In genomic region chr2:216698895-216699294, GRCh38 we compare ENCODE assay signal across 9 cellular contexts. TPM values are rescaled to one million over a fixed set of nuclear protein-coding genes. Genes with fewer than 3 reads are reported as not detected.
DNase-seq lines count a peak whose midpoint lies in the region; ATAC-seq and TF ChIP-seq lines count a peak whose summit lies in the region.
"Had no signal": no experiment of that assay in that cellular context is flagged by ENCODE, and none has a peak within 500 bp of the region (broad histone marks: within the 10 kb centered on the region; RNA-seq: fewer than 3 reads in every experiment).

No MANE protein-coding gene starts in this region.

- peak; percentile 69 for DNase-seq in GM10266 (ENCODE audit: extremely low spot score)
- peak; percentile 31 to 79 for DNase-seq in NCI-H524 (lab: John Stamatoyannopoulos, UW)
- DNase-seq in astrocyte of the cerebellum (ENCODE audit: low read depth): no peak
- peak; percentile 81 for DNase-seq in iris pigment epithelial cell (ENCODE audit: low read depth)
- no peak for DNase-seq in stomach

- H3K36me3 ChIP-seq in stomach: no peaks in the 10 kb centered on the region

- intact Hi-C loops in stomach (cut with DNase I; ENCODE audit: low total_unique reads): loop anchor here (5.0 kb wide), 1 partner anchor 468 kb away; no protein-coding TSS in a partner anchor

- no peak for TF ChIP-seq POLR2A in stomach (IDR thresholded peaks at IDR 0.05)

- no peak for TF ChIP-seq EP300 in stomach (IDR thresholded peaks at IDR 0.05)

- 11 to 16% (median 14%) methylated on average over 5 of the region's 5 CpGs for WGBS in stomach, 5 donors

- in situ Hi-C loops in astrocyte of the cerebellum (cut with HindIII; ENCODE audit: low sequenced_read_pairs): loop anchor here (5.0 kb wide), 2 partner anchors 463 to 813 kb away; no protein-coding TSS in a partner anchor

- peaks cover 0 to 48% (median 21%) of the 10 kb centered on the region in 3 donors for H3K27me3 ChIP-seq in stomach

- TF ChIP-seq CTCF in GM10266 (IDR thresholded peaks at IDR 0.05; ENCODE audit: control insufficient read depth, insufficient read depth, low read depth, missing control alignments) (peak; percentile 71), astrocyte of the cerebellum (IDR thresholded peaks at IDR 0.05; ENCODE audit: low read depth, low read length, missing control alignments) (peak; percentile 73), stomach (IDR thresholded peaks at IDR 0.05) (peak in 5 of 7 experiments; percentile 35 to 80 (median 54))

- H3K4me1 ChIP-seq in stomach: peaks cover 19 to 83% (median 47%) of the 10 kb centered on the region in 4 donors

- H3K4me3 ChIP-seq in astrocyte of the cerebellum (ENCODE audit: low read depth, low read length) (no peak overlapping the region), stomach (no peak overlapping the region)

- H3K27ac ChIP-seq in stomach: peak overlapping the region in 4 of 5 donors; percentile 50 to 90 (median 74)

- H3K9me3 ChIP-seq in stomach: no peaks in the 10 kb centered on the region

- ATAC-seq in HG03196 (IDR thresholded peaks at IDR 0.05; ENCODE audit: unreplicated experiment) (peak; percentile 45), HG02763 (IDR thresholded peaks at IDR 0.05; ENCODE audit: unreplicated experiment) (no peak), GM21526 (IDR thresholded peaks at IDR 0.05; ENCODE audit: low FRiP score, unreplicated experiment) (no peak)

RNA-seq across cellular contexts. Expression of gene IGFBP5, which starts 3.5 kb away (rescaled TPM):
- total RNA-seq in stomach: 100 to 1,000 TPM; 166 to 923 (median 548) TPM
- 100 to 1,000 TPM in 2 of 3 donors, 10 to 100 TPM in 1; 92.1 to 215 (median 128) TPM for polyA plus RNA-seq in stomach
- total RNA-seq: activated CD8-positive, alpha-beta memory T cell treated with anti-CD3 and anti-CD28 coated beads for 36 hours had no signal

Comparison
In these comparisons a context has a peak if more than half of its experiments do, and no peak if none do; other contexts are left out.
1. DNase-seq: peak in GM10266 (single experiment), NCI-H524 (2 of 2) and iris pigment epithelial cell (single experiment); none in astrocyte of the cerebellum (single experiment) and stomach (single experiment).
2. Peak in every context shown above with its lines, with median percentiles within 50 percentile points of each other: CTCF ChIP-seq.